Comparison of ENCODE assay signal across 21 cellular contexts in the genomic region with DNA sequence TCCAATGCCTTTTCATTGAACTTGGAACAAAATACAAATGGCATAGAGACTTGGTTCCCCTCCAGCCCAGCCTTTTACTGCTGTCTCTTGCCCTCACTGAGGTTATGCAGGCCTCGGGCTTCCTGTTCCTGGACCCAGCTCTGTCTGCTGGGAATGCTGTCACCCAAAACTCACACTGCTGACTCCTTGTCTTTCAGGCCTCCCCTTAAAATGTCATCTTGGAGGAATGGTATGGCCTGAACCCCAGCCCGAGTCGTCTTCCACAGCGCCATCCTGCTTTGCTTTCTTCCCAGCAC.
"Had no signal": no experiment of that assay in that cellular context is flagged by ENCODE, and none has a peak within 500 bp of the region (broad histone marks: within the 10 kb centered on the region; RNA-seq: fewer than 3 reads in every experiment).

No MANE protein-coding gene starts in this region.

- ATAC-seq: activated CD4-positive, alpha-beta T cell treated with anti-CD3 and anti-CD28 coated beads for 36 hours; stimulated activated naive CD8-positive, alpha-beta T cell treated with anti-CD3 and anti-CD28 coated beads, Interleukin-15, Interleukin-2, amounts not matched to agents 100 U/mL and 50 U/mL, for 24 hours had no signal

- H3K4me1 ChIP-seq: breast epithelium, thyroid gland had no signal

- H3K9me3 ChIP-seq: breast epithelium, esophagus muscularis mucosa, spleen, thyroid gland had no signal

- DNase-seq: activated CD4-positive, alpha-beta T cell treated with anti-CD3 and anti-CD28 coated beads for 36 hours; activated CD4-positive, alpha-beta T cell treated with anti-CD3 and anti-CD28 coated beads, Interleukin-2, amount 50 U/mL, for 48 hours; activated CD8-positive, alpha-beta memory T cell treated with anti-CD3 and anti-CD28 coated beads, Interleukin-2, amount 50 U/mL, for 48 hours; activated effector memory CD4-positive, alpha-beta T cell treated with Interleukin-2 at 50 U/mL for 16 hours; activated naive CD4-positive, alpha-beta T cell treated with anti-CD3 and anti-CD28 coated beads for 36 hours; activated naive CD8-positive, alpha-beta T cell treated with anti-CD3 and anti-CD28 coated beads, Interleukin-2, amount 10 ng/mL, durations not matched to agents 7 days and 5 days; activated T-cell treated with anti-CD3 and anti-CD28 coated beads, Interleukin-2, amount 50 U/mL, for 48 hours; amniotic stem cell; cerebellar nuclear complex; effector memory CD4-positive, alpha-beta T cell; hippocampal formation; kidney glomerular epithelial cell; occipital lobe; posterior cingulate gyrus; spleen; stimulated activated CD4-positive, alpha-beta T cell treated with anti-CD3 and anti-CD28 coated beads, Interleukin-4, amount 100 ng/mL, for 24 hours; stimulated activated naive CD8-positive, alpha-beta T cell treated with anti-CD3 and anti-CD28 coated beads, Interleukin-15, Interleukin-2, amounts not matched to agents 100 U/mL and 50 U/mL, for 24 hours; T-helper 1 cell; thyroid gland had no signal

- H3K4me3 ChIP-seq: breast epithelium, esophagus muscularis mucosa, spleen, thyroid gland had no signal

- H3K36me3 ChIP-seq: breast epithelium, esophagus muscularis mucosa, spleen, thyroid gland had no signal

- H3K27ac ChIP-seq: breast epithelium, esophagus muscularis mucosa, spleen, thyroid gland had no signal

- H3K27me3 ChIP-seq: breast epithelium, thyroid gland had no signal
